Comparison of ENCODE assay signal across 8 cellular contexts in the genomic region with DNA sequence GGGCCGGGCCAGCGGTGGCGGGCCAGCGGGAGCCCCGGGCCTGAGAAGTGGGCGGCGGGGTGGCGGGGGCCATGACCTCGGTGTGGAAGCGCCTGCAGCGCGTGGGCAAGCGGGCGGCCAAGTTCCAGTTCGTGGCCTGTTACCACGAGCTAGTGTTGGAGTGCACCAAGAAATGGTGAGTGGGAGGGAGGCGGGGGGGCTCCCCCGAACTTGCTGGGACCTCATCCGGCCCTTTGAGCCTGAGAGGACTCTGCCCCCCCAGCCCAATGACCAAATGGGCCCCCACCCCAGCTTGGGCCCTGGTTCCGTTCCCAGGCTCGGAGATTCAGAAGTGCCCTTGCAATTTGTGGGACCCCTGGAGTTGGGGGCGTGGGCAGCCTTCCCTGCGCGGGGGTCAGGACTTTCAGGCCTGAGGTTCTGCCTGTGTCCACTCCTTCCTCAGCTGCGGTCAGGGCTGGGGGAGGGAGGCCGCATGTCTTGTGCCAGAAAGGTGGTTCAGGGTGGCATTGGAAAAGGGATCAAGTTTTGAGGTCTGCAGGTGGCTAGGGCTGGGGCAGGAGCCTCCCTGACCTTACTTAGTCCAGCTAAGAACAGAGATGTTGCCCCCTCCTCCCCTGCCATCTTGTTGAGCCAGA.
A peak's percentile ranks its signal among the peaks of the same experiment; 100 is the strongest.
DNase-seq lines count a peak whose midpoint lies in the region; ATAC-seq and TF ChIP-seq lines count a peak whose summit lies in the region.

No MANE protein-coding gene starts in this region.

- H3K9me2 ChIP-seq in SU-DHL-6 (replicated peaks; ENCODE audit: insufficient read depth, low read length) = no peaks in the 10 kb centered on the region

- H3K9me3 ChIP-seq in SU-DHL-6 (ENCODE audit: insufficient read depth, low read length) = no peaks in the 10 kb centered on the region

- H3K79me2 ChIP-seq in SU-DHL-6 (ENCODE audit: insufficient read depth, low read length) = no peaks in the 10 kb centered on the region

- H3K4me2 ChIP-seq in SU-DHL-6 (ENCODE audit: low read depth, low read length, poor library complexity, severe bottlenecking) = peak overlapping the region; percentile 48

- TF ChIP-seq CTCF in GM10248 (IDR thresholded peaks at IDR 0.05; ENCODE audit: control extremely low read depth, extremely low read depth, low read depth, missing control alignments) (no peak), SU-DHL-6 (IDR thresholded peaks at IDR 0.05; ENCODE audit: insufficient read depth, low read length, poor library complexity, severe bottlenecking) (no peak), fibroblast of mammary gland (conservative IDR thresholded peaks at IDR 0.05; ENCODE audit: control insufficient read depth, insufficient read depth, low read depth, low read length) (no peak)

- peaks cover 11% of the 10 kb centered on the region for H3F3A ChIP-seq in SU-DHL-6 (ENCODE audit: insufficient read depth)

- peaks cover 29% of the 10 kb centered on the region for H3K4me1 ChIP-seq in rectal smooth muscle tissue (ENCODE audit: control insufficient read depth, insufficient read depth, low read length)

- peak; percentile 52 for DNase-seq in GM10248 (ENCODE audit: extremely low spot score)
- DNase-seq in fibroblast of mammary gland (ENCODE audit: low read depth) = no peak
- no peak for DNase-seq in DMS53 treated with DMSO at 0.1 percent for 48 hours (lab: John Stamatoyannopoulos, UW; ENCODE audit: unreplicated experiment)
- DNase-seq in SW 1271 (lab: John Stamatoyannopoulos, UW) = no peak
- no peak for DNase-seq in stimulated activated naive CD4-positive, alpha-beta T cell (lab: John Stamatoyannopoulos, UW)

- no peak for ATAC-seq in GM21717 (IDR thresholded peaks at IDR 0.05; ENCODE audit: unreplicated experiment)

- POLR2A ChIA-PET in GM10248 (lab: Yijun Ruan, JAX) = interaction anchor here (0.9 to 2.4 kb wide), 5 partner anchors 10 to 154 kb away, joined by 3 to 9 read pairs (median 5); partner anchors contain the start of gene NEAT1

- no peaks in the 10 kb centered on the region for H4K20me1 ChIP-seq in SU-DHL-6 (ENCODE audit: low read depth, low read length)

- H2AFZ ChIP-seq in SU-DHL-6 (ENCODE audit: low read depth, low read length, severe bottlenecking) = no peak overlapping the region

- no peak overlapping the region for H3K27ac ChIP-seq in SU-DHL-6 (ENCODE audit: low read depth, low read length)
- H3K27ac ChIP-seq in rectal smooth muscle tissue (ENCODE audit: low read depth, low read length) = peak overlapping the region; percentile 98

- H3K9ac ChIP-seq in SU-DHL-6 (ENCODE audit: low read length) = peak overlapping the region; percentile 84
- H3K9ac ChIP-seq in rectal smooth muscle tissue (ENCODE audit: low read length) = peak overlapping the region; percentile 87

- H3K4me3 ChIP-seq in SU-DHL-6 (ENCODE audit: insufficient read depth, low read length, poor library complexity, severe bottlenecking) (peak overlapping the region; percentile 62), fibroblast of mammary gland (ENCODE audit: control insufficient read depth, low read depth, low read length) (peak overlapping the region; percentile 61), rectal smooth muscle tissue (ENCODE audit: low read length) (peak overlapping the region; percentile 86)

- CTCF ChIA-PET in GM10248 (lab: Yijun Ruan, JAX) = interaction anchor here (1.7 to 22.1 kb wide), 5 partner anchors 10 to 39 kb away, joined by 5 to 351 read pairs (median 12); partner anchors contain the start of genes KCNK7, MAP3K11 and PCNX3

- H3K27me3 ChIP-seq in SU-DHL-6 (ENCODE audit: low read length) (no peaks in the 10 kb centered on the region), rectal smooth muscle tissue (ENCODE audit: control insufficient read depth, insufficient read depth, low read length) (no peaks in the 10 kb centered on the region)

- H3K36me3 ChIP-seq in SU-DHL-6 (ENCODE audit: low read length) (no peaks in the 10 kb centered on the region), rectal smooth muscle tissue (ENCODE audit: control insufficient read depth, insufficient read depth, low read length) (peaks cover 20% of the 10 kb centered on the region)
